In the genomic region with DNA sequence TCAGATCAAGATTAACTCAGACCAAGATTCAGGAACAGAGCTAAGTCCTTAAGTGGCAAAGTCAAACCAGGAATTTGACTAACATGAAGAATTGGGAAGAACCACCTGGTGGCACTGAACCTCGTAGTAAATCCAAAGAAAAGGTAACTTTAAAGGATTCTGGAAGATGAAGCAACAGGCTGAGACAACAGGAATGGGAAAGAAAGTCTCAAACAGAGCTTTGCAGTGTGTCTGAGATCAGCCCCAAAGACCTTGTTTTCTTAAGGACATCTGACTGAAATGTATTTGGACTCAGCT, we compare ENCODE assay signal across 24 cellular contexts.
"Had no signal": no experiment of that assay in that cellular context is flagged by ENCODE, and none has a peak within 500 bp of the region (broad histone marks: within the 10 kb centered on the region; RNA-seq: fewer than 3 reads in every experiment).

No MANE protein-coding gene starts in this region.

- H3K4me3 ChIP-seq: esophagus squamous epithelium, heart right ventricle, left lung, lower lobe of right lung, neural progenitor cell, psoas muscle, right atrium auricular region, smooth muscle cell, stomach, thyroid gland, upper lobe of left lung, vagina had no signal

- H3K27ac Mint-ChIP-seq: activated CD4-positive, alpha-beta memory T cell treated with anti-CD3 and anti-CD28 coated beads, Interleukin-2, amount 10 ng/mL, durations not matched to agents 7 days and 5 days; natural killer cell; neural progenitor cell; stimulated activated naive B cell treated with anti-CD40 and anti-IgM and Interleukin-4, amounts not matched to agents 10 μg/mL and 1 μg/mL and 100 μg/mL, for 72 hours; WTC11 had no signal

- DNase-seq: esophagus squamous epithelium; foreskin melanocyte; natural killer cell; psoas muscle; stimulated activated naive B cell treated with anti-CD40 and anti-IgM and Interleukin-4, amounts not matched to agents 10 μg/mL and 1 μg/mL and 100 μg/mL, for 72 hours had no signal

- H3K4me3 Mint-ChIP-seq: activated CD4-positive, alpha-beta memory T cell treated with anti-CD3 and anti-CD28 coated beads, Interleukin-2, amount 10 ng/mL, durations not matched to agents 7 days and 5 days; activated CD4-positive, alpha-beta T cell treated with anti-CD3 and anti-CD28 coated beads, Interleukin-2, amount 10 ng/mL, durations not matched to agents 7 days and 5 days; central memory CD8-positive, alpha-beta T cell; natural killer cell; neural progenitor cell; stimulated activated naive B cell treated with anti-CD40 and anti-IgM and Interleukin-4, amounts not matched to agents 10 μg/mL and 1 μg/mL and 100 μg/mL, for 72 hours; WTC11 had no signal

- H3K4me2 ChIP-seq: neural progenitor cell had no signal

- H3K79me2 ChIP-seq: parathyroid adenoma had no signal

- H3K9me3 ChIP-seq: esophagus squamous epithelium, heart right ventricle, left lung, lower lobe of right lung, psoas muscle, right atrium auricular region, stomach, thyroid gland, upper lobe of left lung, vagina had no signal

- H3K9ac ChIP-seq: neural progenitor cell, parathyroid adenoma had no signal

- H3K27ac ChIP-seq: epithelial cell of prostate, esophagus squamous epithelium, heart right ventricle, left lung, lower lobe of right lung, neural progenitor cell, parathyroid adenoma, psoas muscle, right atrium auricular region, stomach, thyroid gland, upper lobe of left lung, vagina had no signal

- H3K4me1 ChIP-seq: esophagus squamous epithelium, heart right ventricle, left lung, lower lobe of right lung, neural progenitor cell, parathyroid adenoma, psoas muscle, right atrium auricular region, stomach, upper lobe of left lung, vagina had no signal

- H3K9me3 Mint-ChIP-seq: activated CD4-positive, alpha-beta memory T cell treated with anti-CD3 and anti-CD28 coated beads, Interleukin-2, amount 10 ng/mL, durations not matched to agents 7 days and 5 days; activated CD4-positive, alpha-beta T cell treated with anti-CD3 and anti-CD28 coated beads, Interleukin-2, amount 10 ng/mL, durations not matched to agents 7 days and 5 days; activated naive CD8-positive, alpha-beta T cell treated with anti-CD3 and anti-CD28 coated beads, Interleukin-2, amount 50 U/mL, for 24 hours; activated T-cell treated with anti-CD3 and anti-CD28 coated beads, Interleukin-2, amount 50 U/mL, for 4 hours; activated T-helper 17 cell treated with anti-CD3 and anti-CD28 coated beads, Interleukin-2, amount 50 U/mL, for 72 hours; central memory CD8-positive, alpha-beta T cell; natural killer cell; neural progenitor cell; WTC11 had no signal

- H3K36me3 Mint-ChIP-seq: natural killer cell; neural progenitor cell; stimulated activated naive B cell treated with anti-CD40 and anti-IgM and Interleukin-4, amounts not matched to agents 10 μg/mL and 1 μg/mL and 100 μg/mL, for 72 hours; WTC11 had no signal

- ATAC-seq: activated naive CD8-positive, alpha-beta T cell treated with anti-CD3 and anti-CD28 coated beads, Interleukin-2, amount 50 U/mL, for 24 hours had no signal

- H3K36me3 ChIP-seq: esophagus squamous epithelium, heart right ventricle, left lung, lower lobe of right lung, neural progenitor cell, right atrium auricular region, stomach, thyroid gland, upper lobe of left lung, vagina had no signal

- H2AFZ ChIP-seq: neural progenitor cell, parathyroid adenoma had no signal

- H3K27me3 ChIP-seq: esophagus squamous epithelium, left lung, neural progenitor cell, right atrium auricular region, stomach, thyroid gland, upper lobe of left lung, vagina had no signal

- H3K27me3 Mint-ChIP-seq: activated naive CD8-positive, alpha-beta T cell treated with anti-CD3 and anti-CD28 coated beads, Interleukin-2, amount 50 U/mL, for 24 hours; activated T-helper 17 cell treated with anti-CD3 and anti-CD28 coated beads, Interleukin-2, amount 50 U/mL, for 72 hours; central memory CD8-positive, alpha-beta T cell had no signal
